Comparison of ENCODE assay signal across 1 cellular context in the genomic region with DNA sequence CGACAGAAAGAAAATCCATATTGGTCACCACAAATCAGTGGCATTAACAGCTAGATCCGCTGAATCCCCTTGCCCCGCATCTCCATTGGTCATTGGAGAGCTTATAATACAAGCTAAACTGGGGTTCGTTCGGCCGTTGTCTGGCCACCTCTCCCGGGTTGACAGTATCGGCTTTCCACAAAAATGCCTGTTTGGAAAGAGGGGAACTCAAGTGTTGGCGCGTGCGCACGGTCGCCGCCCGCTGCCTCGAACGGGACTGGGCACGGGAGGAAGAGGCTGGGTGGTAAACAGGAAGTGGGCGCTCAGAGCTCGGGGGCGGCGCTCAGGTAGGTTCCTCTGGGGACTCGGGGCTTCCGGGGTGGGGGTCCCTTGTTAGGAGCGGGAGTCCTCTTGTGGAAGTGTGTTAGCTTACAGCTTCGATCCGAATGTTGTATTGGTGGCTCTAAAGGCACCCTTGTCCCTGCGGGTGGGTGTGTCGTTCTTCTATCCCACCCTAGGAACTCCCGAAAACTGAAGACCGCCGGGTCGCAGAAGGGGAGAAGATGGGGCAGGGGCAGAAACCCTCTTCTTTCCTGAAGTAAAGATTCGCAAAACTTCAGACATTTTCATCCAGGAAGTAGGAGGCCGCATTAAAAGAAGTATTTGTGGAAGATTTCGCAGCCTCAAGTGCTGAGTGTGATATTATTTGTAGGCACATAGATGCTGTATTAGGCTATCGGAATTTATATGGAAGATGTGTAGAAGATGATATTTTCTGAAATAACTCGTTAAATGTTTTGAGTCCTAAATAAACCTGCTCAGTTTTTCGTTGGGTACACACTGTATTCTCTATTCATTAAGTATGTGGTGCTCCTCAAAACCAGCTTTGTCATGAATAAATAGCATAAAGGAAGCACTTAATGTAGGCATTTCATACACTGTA.
A peak's percentile ranks its signal among the peaks of the same experiment; 100 is the strongest.
TF ChIP-seq lines count a peak whose summit lies in the region.

No MANE protein-coding gene starts in this region.

TF ChIP-seq in GM12878, 131 proteins besides CTCF, POLR2A, EP300 and RAD21 (continued from another document and continues in another):
- TF ChIP-seq, protein P1, sequence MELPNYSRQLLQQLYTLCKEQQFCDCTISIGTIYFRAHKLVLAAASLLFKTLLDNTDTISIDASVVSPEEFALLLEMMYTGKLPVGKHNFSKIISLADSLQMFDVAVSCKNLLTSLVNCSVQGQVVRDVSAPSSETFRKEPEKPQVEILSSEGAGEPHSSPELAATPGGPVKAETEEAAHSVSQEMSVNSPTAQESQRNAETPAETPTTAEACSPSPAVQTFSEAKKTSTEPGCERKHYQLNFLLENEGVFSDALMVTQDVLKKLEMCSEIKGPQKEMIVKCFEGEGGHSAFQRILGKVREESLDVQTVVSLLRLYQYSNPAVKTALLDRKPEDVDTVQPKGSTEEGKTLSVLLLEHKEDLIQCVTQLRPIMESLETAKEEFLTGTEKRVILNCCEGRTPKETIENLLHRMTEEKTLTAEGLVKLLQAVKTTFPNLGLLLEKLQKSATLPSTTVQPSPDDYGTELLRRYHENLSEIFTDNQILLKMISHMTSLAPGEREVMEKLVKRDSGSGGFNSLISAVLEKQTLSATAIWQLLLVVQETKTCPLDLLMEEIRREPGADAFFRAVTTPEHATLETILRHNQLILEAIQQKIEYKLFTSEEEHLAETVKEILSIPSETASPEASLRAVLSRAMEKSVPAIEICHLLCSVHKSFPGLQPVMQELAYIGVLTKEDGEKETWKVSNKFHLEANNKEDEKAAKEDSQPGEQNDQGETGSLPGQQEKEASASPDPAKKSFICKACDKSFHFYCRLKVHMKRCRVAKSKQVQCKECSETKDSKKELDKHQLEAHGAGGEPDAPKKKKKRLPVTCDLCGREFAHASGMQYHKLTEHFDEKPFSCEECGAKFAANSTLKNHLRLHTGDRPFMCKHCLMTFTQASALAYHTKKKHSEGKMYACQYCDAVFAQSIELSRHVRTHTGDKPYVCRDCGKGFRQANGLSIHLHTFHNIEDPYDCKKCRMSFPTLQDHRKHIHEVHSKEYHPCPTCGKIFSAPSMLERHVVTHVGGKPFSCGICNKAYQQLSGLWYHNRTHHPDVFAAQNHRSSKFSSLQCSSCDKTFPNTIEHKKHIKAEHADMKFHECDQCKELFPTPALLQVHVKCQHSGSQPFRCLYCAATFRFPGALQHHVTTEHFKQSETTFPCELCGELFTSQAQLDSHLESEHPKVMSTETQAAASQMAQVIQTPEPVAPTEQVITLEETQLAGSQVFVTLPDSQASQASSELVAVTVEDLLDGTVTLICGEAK (IDR thresholded peaks at IDR 0.05; ENCODE audit: borderline replicate concordance): peak; percentile 83
- peak; percentile 85; the same call in 1 of the 2 replicates for TF ChIP-seq YY1 (IDR thresholded peaks at IDR 0.05; ENCODE audit: low read depth, low read length)
- no peak for TF ChIP-seq RAD51 (IDR thresholded peaks at IDR 0.05)
- TF ChIP-seq, protein P2, sequence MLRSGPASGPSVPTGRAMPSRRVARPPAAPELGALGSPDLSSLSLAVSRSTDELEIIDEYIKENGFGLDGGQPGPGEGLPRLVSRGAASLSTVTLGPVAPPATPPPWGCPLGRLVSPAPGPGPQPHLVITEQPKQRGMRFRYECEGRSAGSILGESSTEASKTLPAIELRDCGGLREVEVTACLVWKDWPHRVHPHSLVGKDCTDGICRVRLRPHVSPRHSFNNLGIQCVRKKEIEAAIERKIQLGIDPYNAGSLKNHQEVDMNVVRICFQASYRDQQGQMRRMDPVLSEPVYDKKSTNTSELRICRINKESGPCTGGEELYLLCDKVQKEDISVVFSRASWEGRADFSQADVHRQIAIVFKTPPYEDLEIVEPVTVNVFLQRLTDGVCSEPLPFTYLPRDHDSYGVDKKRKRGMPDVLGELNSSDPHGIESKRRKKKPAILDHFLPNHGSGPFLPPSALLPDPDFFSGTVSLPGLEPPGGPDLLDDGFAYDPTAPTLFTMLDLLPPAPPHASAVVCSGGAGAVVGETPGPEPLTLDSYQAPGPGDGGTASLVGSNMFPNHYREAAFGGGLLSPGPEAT (IDR thresholded peaks at IDR 0.05; ENCODE audit: low read depth): peak; percentile 91
- no peak for TF ChIP-seq BCL11A (IDR thresholded peaks at IDR 0.05; ENCODE audit: low read depth, low read length)
- TF ChIP-seq MYC (IDR thresholded peaks at IDR 0.05; ENCODE audit: insufficient read depth, insufficient read length, insufficient replicate concordance, low read length, severe bottlenecking): peak; percentile 32
- no peak; the same call in 1 of the 2 replicates for TF ChIP-seq RUNX3 (IDR thresholded peaks at IDR 0.05; ENCODE audit: low read length)
- TF ChIP-seq CREB1 (IDR thresholded peaks at IDR 0.05; ENCODE audit: low read depth): peak; percentile 53; the same call in 1 of the 2 replicates
- TF ChIP-seq ATF7 (IDR thresholded peaks at IDR 0.05; ENCODE audit: low read depth): no peak; the same call in 1 of the 2 replicates
- TF ChIP-seq ZNF384 (IDR thresholded peaks at IDR 0.05; ENCODE audit: borderline replicate concordance, low read depth, low read length): no peak
- TF ChIP-seq POLR2AphosphoS5 (IDR thresholded peaks at IDR 0.05; ENCODE audit: low read length): no peak; the same call in 1 of the 2 replicates
- no peak for TF ChIP-seq BMI1 (IDR thresholded peaks at IDR 0.05; ENCODE audit: borderline replicate concordance)
- no peak for TF ChIP-seq YBX1 (IDR thresholded peaks at IDR 0.05)
- no peak for TF ChIP-seq PML (IDR thresholded peaks at IDR 0.05; ENCODE audit: low read length)
- TF ChIP-seq IKZF1 (conservative IDR thresholded peaks at IDR 0.05): peak; percentile 58; the same call in 1 of the 2 replicates
- no peak for TF ChIP-seq JUND (IDR thresholded peaks at IDR 0.05; ENCODE audit: low read depth, low read length)
- TF ChIP-seq ESRRA (IDR thresholded peaks at IDR 0.05; ENCODE audit: low read length): no peak
- TF ChIP-seq, protein P3, sequence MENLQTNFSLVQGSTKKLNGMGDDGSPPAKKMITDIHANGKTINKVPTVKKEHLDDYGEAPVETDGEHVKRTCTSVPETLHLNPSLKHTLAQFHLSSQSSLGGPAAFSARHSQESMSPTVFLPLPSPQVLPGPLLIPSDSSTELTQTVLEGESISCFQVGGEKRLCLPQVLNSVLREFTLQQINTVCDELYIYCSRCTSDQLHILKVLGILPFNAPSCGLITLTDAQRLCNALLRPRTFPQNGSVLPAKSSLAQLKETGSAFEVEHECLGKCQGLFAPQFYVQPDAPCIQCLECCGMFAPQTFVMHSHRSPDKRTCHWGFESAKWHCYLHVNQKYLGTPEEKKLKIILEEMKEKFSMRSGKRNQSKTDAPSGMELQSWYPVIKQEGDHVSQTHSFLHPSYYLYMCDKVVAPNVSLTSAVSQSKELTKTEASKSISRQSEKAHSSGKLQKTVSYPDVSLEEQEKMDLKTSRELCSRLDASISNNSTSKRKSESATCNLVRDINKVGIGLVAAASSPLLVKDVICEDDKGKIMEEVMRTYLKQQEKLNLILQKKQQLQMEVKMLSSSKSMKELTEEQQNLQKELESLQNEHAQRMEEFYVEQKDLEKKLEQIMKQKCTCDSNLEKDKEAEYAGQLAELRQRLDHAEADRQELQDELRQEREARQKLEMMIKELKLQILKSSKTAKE (IDR thresholded peaks at IDR 0.05; ENCODE audit: low read depth, poor library complexity, severe bottlenecking): no peak
- no peak for TF ChIP-seq CEBPB (IDR thresholded peaks at IDR 0.05; ENCODE audit: borderline replicate concordance in 1 of 2, low read depth in 2 of 2, low read length in 2 of 2)
- no peak for TF ChIP-seq ZNF217 (IDR thresholded peaks at IDR 0.05)
- no peak for TF ChIP-seq CHD2 (IDR thresholded peaks at IDR 0.05; ENCODE audit: borderline replicate concordance, low read depth, low read length)
- no peak for TF ChIP-seq CHD1 (IDR thresholded peaks at IDR 0.05; ENCODE audit: low read depth, low read length)
- no peak for TF ChIP-seq MYB (IDR thresholded peaks at IDR 0.05; ENCODE audit: borderline replicate concordance, low read depth, low read length)
- no peak for TF ChIP-seq LARP7 (IDR thresholded peaks at IDR 0.05)
- 0 out of 2 replicates have a peak, but pooled peaks have one; percentile 70 for TF ChIP-seq TARDBP (IDR thresholded peaks at IDR 0.05; ENCODE audit: borderline replicate concordance)
- no peak for TF ChIP-seq TBL1XR1 (IDR thresholded peaks at IDR 0.05; ENCODE audit: low read depth, low read length)
- TF ChIP-seq, protein P4, sequence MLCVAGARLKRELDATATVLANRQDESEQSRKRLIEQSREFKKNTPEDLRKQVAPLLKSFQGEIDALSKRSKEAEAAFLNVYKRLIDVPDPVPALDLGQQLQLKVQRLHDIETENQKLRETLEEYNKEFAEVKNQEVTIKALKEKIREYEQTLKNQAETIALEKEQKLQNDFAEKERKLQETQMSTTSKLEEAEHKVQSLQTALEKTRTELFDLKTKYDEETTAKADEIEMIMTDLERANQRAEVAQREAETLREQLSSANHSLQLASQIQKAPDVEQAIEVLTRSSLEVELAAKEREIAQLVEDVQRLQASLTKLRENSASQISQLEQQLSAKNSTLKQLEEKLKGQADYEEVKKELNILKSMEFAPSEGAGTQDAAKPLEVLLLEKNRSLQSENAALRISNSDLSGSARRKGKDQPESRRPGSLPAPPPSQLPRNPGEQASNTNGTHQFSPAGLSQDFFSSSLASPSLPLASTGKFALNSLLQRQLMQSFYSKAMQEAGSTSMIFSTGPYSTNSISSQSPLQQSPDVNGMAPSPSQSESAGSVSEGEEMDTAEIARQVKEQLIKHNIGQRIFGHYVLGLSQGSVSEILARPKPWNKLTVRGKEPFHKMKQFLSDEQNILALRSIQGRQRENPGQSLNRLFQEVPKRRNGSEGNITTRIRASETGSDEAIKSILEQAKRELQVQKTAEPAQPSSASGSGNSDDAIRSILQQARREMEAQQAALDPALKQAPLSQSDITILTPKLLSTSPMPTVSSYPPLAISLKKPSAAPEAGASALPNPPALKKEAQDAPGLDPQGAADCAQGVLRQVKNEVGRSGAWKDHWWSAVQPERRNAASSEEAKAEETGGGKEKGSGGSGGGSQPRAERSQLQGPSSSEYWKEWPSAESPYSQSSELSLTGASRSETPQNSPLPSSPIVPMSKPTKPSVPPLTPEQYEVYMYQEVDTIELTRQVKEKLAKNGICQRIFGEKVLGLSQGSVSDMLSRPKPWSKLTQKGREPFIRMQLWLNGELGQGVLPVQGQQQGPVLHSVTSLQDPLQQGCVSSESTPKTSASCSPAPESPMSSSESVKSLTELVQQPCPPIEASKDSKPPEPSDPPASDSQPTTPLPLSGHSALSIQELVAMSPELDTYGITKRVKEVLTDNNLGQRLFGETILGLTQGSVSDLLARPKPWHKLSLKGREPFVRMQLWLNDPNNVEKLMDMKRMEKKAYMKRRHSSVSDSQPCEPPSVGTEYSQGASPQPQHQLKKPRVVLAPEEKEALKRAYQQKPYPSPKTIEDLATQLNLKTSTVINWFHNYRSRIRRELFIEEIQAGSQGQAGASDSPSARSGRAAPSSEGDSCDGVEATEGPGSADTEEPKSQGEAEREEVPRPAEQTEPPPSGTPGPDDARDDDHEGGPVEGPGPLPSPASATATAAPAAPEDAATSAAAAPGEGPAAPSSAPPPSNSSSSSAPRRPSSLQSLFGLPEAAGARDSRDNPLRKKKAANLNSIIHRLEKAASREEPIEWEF (IDR thresholded peaks at IDR 0.05; ENCODE audit: insufficient replicate concordance, low read depth, low read length): peak; percentile 89
- peak in 1 of 2 experiments; percentile 80; a peak in 2 of 3 replicates for TF ChIP-seq EGR1 (IDR thresholded peaks at IDR 0.05; ENCODE audit: borderline replicate concordance in 1 of 2, low read depth in 2 of 2, low read length in 2 of 2)
- TF ChIP-seq HCFC1 (IDR thresholded peaks at IDR 0.05; ENCODE audit: low read length): peak; percentile 71
- TF ChIP-seq ZNF622 (IDR thresholded peaks at IDR 0.05): no peak
- TF ChIP-seq, protein P5, sequence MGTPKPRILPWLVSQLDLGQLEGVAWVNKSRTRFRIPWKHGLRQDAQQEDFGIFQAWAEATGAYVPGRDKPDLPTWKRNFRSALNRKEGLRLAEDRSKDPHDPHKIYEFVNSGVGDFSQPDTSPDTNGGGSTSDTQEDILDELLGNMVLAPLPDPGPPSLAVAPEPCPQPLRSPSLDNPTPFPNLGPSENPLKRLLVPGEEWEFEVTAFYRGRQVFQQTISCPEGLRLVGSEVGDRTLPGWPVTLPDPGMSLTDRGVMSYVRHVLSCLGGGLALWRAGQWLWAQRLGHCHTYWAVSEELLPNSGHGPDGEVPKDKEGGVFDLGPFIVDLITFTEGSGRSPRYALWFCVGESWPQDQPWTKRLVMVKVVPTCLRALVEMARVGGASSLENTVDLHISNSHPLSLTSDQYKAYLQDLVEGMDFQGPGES (IDR thresholded peaks at IDR 0.05): no peak
- peak; percentile 77 for TF ChIP-seq NRF1 (conservative IDR thresholded peaks at IDR 0.05; ENCODE audit: low read depth, low read length)
- TF ChIP-seq MEF2B (IDR thresholded peaks at IDR 0.05; ENCODE audit: partially characterized antibody, poor library complexity, severe bottlenecking): peak; percentile 85
- peak; percentile 57; the same call in 1 of the 2 replicates for TF ChIP-seq SMARCA5 (IDR thresholded peaks at IDR 0.05)
- peak; percentile 86; the same call in 1 of the 2 replicates for TF ChIP-seq SPI1 (IDR thresholded peaks at IDR 0.05; ENCODE audit: borderline replicate concordance, insufficient read depth, low read depth, low read length)
- TF ChIP-seq, protein P6, sequence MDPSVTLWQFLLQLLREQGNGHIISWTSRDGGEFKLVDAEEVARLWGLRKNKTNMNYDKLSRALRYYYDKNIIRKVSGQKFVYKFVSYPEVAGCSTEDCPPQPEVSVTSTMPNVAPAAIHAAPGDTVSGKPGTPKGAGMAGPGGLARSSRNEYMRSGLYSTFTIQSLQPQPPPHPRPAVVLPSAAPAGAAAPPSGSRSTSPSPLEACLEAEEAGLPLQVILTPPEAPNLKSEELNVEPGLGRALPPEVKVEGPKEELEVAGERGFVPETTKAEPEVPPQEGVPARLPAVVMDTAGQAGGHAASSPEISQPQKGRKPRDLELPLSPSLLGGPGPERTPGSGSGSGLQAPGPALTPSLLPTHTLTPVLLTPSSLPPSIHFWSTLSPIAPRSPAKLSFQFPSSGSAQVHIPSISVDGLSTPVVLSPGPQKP (IDR thresholded peaks at IDR 0.05; ENCODE audit: low read depth, low read length): peak; percentile 76
- TF ChIP-seq BACH1 (IDR thresholded peaks at IDR 0.05; ENCODE audit: borderline replicate concordance): no peak
- no peak for TF ChIP-seq ZNF24 (IDR thresholded peaks at IDR 0.05)
- TF ChIP-seq, protein P7, sequence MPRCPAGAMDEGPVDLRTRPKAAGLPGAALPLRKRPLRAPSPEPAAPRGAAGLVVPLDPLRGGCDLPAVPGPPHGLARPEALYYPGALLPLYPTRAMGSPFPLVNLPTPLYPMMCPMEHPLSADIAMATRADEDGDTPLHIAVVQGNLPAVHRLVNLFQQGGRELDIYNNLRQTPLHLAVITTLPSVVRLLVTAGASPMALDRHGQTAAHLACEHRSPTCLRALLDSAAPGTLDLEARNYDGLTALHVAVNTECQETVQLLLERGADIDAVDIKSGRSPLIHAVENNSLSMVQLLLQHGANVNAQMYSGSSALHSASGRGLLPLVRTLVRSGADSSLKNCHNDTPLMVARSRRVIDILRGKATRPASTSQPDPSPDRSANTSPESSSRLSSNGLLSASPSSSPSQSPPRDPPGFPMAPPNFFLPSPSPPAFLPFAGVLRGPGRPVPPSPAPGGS (IDR thresholded peaks at IDR 0.05; ENCODE audit: borderline replicate concordance, insufficient read depth, low read depth, low read length, poor library complexity, severe bottlenecking): peak; percentile 16
- peak; percentile 31 for TF ChIP-seq RELA (IDR thresholded peaks at IDR 0.05; ENCODE audit: borderline replicate concordance, partially characterized antibody)
- TF ChIP-seq STAT3 (IDR thresholded peaks at IDR 0.05; ENCODE audit: low read depth, low read length): no peak
- no peak for TF ChIP-seq ZNF274 (IDR thresholded peaks at IDR 0.05; ENCODE audit: insufficient read depth, insufficient read length)
- TF ChIP-seq JUNB (IDR thresholded peaks at IDR 0.05): no peak
